ENCODE assay signal across 8 cellular contexts in genomic region chr5:139422307-139422893, GRCh38. TPM values are rescaled to one million over a fixed set of nuclear protein-coding genes. Genes with fewer than 3 reads are reported as not detected.
DNase-seq lines count a peak whose midpoint lies in the region; TF ChIP-seq lines count a peak whose summit lies in the region.

No MANE protein-coding gene starts in this region.

- peak; percentile 75 for TF ChIP-seq CTCF in foreskin fibroblast (IDR thresholded peaks at IDR 0.05; ENCODE audit: low read depth, low read length)
- TF ChIP-seq CTCF in osteoblast (IDR thresholded peaks at IDR 0.05; ENCODE audit: extremely low read depth, low read depth, low read length), result peak; percentile 94

- H3K4me1 ChIP-seq in osteoblast (ENCODE audit: insufficient read depth, low read length), result peaks cover 6% of the 10 kb centered on the region

- DNase-seq in 8988T, result peak; percentile 61
- peak; percentile 57 for DNase-seq in GF-D8 (lab: John Stamatoyannopoulos, UW)
- peak; percentile 14 for DNase-seq in HK-2 (ENCODE audit: unreplicated experiment)
- DNase-seq in NOMO-1 treated with DMSO at 0.1 percent for 48 hours (lab: John Stamatoyannopoulos, UW; ENCODE audit: unreplicated experiment), result peak; percentile 82
- DNase-seq in activated T-cell treated with anti-CD3 and anti-CD28 coated beads for 4 hours, result peak; percentile 52
- DNase-seq in foreskin fibroblast, result peak; percentile 53 to 83
- DNase-seq in osteoblast (ENCODE audit: insufficient read length, low spot score, missing footprints), result peak; percentile 88
- DNase-seq in MG63, result no peak

- H3K4me3 ChIP-seq in foreskin fibroblast (ENCODE audit: low read depth in 1 of 2, low read length in 2 of 2) (no peak overlapping the region), osteoblast (ENCODE audit: insufficient read depth, low read length) (no peak overlapping the region), MG63 (no peak overlapping the region)

- H3K4me2 ChIP-seq in osteoblast (ENCODE audit: insufficient read depth, low read length), result no peak overlapping the region

- H3K27ac ChIP-seq in osteoblast (ENCODE audit: low read depth, low read length), result peak overlapping the region; percentile 43

- no peak overlapping the region for H2AFZ ChIP-seq in osteoblast (ENCODE audit: low read length)

- no peaks in the 10 kb centered on the region for H3K79me2 ChIP-seq in osteoblast (ENCODE audit: insufficient read depth, low read length)

- H3K36me3 ChIP-seq in osteoblast (ENCODE audit: insufficient read depth, low read length) (peaks cover 22% of the 10 kb centered on the region), MG63 (no peaks in the 10 kb centered on the region)

- H3K27me3 ChIP-seq in osteoblast (ENCODE audit: insufficient read depth, low read length) (no peaks in the 10 kb centered on the region), MG63 (no peaks in the 10 kb centered on the region)

- H4K20me1 ChIP-seq in osteoblast (ENCODE audit: insufficient read depth, low read length), result no peaks in the 10 kb centered on the region

- no peaks in the 10 kb centered on the region for H3K9me3 ChIP-seq in osteoblast (ENCODE audit: low read depth, low read length)
- no peaks in the 10 kb centered on the region for H3K9me3 ChIP-seq in MG63

RNA-seq across cellular contexts. Expression of gene DNAJC18, which starts 16.9 kb away (rescaled TPM):
- total RNA-seq in osteoblast, result 12.4 and 16.3 TPM in 2 replicates
- total RNA-seq in MG63 (2014; rRNA removed; shearing (Covaris generic); ENCODE audit: low replicate concordance), result not detected in 2 replicates

RNA-seq across cellular contexts. Expression of gene SPATA24, which starts 18.5 kb away (rescaled TPM):
- total RNA-seq in osteoblast, result 2.9 and 3.6 TPM in 2 replicates
- 1.2 and 9.7 TPM in 2 replicates for total RNA-seq in MG63 (2014; rRNA removed; shearing (Covaris generic); ENCODE audit: low replicate concordance)

RNA-seq across cellular contexts. Expression of gene PROB1, which starts 27.5 kb away (rescaled TPM):
- 1.1 and 1.2 TPM in 2 replicates for total RNA-seq in osteoblast
- 0.13 TPM in 1 of 2 replicates, not detected in the other for total RNA-seq in MG63 (2014; rRNA removed; shearing (Covaris generic); ENCODE audit: low replicate concordance)

RNA-seq across cellular contexts. Expression of gene MZB1, which starts 32.7 kb away (rescaled TPM):
- 0.29 TPM in 1 of 2 replicates, not detected in the other for total RNA-seq in osteoblast
- total RNA-seq in MG63 (2014; rRNA removed; shearing (Covaris generic); ENCODE audit: low replicate concordance), result not detected in 2 replicates

RNA-seq across cellular contexts. Expression of gene SLC23A1, which starts 39.3 kb away (rescaled TPM):
- total RNA-seq in osteoblast, result not detected in 2 replicates
- not detected in 2 replicates for total RNA-seq in MG63 (2014; rRNA removed; shearing (Covaris generic); ENCODE audit: low replicate concordance)

Comparison
In these comparisons a context has a peak if more than half of its experiments do, and no peak if none do; other contexts are left out.
1. RNA of gene DNAJC18, which starts 16.9 kb away (total RNA-seq): 12.4 to 16.3 TPM in osteoblast; not detected in MG63; every median in the first group is over 10 times any median in the second.